In the genomic region with DNA sequence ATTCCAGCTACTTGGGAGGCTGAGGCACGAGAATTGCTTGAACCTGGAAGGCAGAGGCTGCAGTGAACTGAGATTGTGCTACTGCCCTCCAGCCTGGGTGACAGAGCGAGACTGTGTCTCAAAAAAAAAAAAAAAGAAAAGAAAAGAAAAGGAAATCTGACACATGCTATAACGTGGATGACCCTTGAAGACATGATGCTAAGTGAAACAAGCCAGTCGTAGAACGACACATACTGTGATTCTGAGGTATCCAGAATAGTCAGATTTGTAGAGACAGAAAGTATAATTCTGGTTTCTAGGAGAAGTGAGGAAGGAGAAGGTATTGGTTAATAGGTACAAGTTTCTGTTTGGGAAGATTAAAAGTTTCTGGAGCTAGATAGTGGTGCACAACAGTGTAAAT, we compare ENCODE assay signal across 23 cellular contexts.
"Had no signal": no experiment of that assay in that cellular context is flagged by ENCODE, and none has a peak within 500 bp of the region (broad histone marks: within the 10 kb centered on the region; RNA-seq: fewer than 3 reads in every experiment).

No MANE protein-coding gene starts in this region.

- DNase-seq: hippocampal formation; kidney glomerular epithelial cell; left cardiac atrium; lower lobe of right lung; mammary epithelial cell; mesenchymal stem cell; naive thymus-derived CD8-positive, alpha-beta T cell; nucleus accumbens; pancreas; posterior cingulate gyrus; retina; right cardiac atrium; stimulated activated CD4-positive, alpha-beta T cell treated with anti-CD3 and anti-CD28 coated beads, Interleukin-12 subunit alpha, Interleukin-12 subunit beta, amount 100 ng/mL, for 4 hours; stimulated activated CD4-positive, alpha-beta T cell treated with anti-CD3 and anti-CD28 coated beads, Interleukin-15, amount 100 ng/mL, for 24 hours; stimulated activated CD4-positive, alpha-beta T cell treated with anti-CD3 and anti-CD28 coated beads, Interleukin-2, amount 100 ng/mL, for 24 hours; stimulated activated CD4-positive, alpha-beta T cell treated with anti-CD3 and anti-CD28 coated beads, Interleukin-4, amount 100 ng/mL, for 1 hour; stimulated activated naive CD4-positive, alpha-beta T cell treated with Interleukin-2 at 50 U/mL for 16 hours; tibial artery; upper lobe of right lung had no signal

- H3K9me3 Mint-ChIP-seq: naive thymus-derived CD8-positive, alpha-beta T cell; nephron; neural crest cell; stimulated activated memory B cell treated with anti-CD40 and anti-IgM and Interleukin-4, amounts not matched to agents 10 μg/mL and 1 μg/mL and 100 μg/mL, for 72 hours had no signal

- H3K36me3 Mint-ChIP-seq: naive thymus-derived CD8-positive, alpha-beta T cell; stimulated activated memory B cell treated with anti-CD40 and anti-IgM and Interleukin-4, amounts not matched to agents 10 μg/mL and 1 μg/mL and 100 μg/mL, for 72 hours had no signal

- H3K27ac Mint-ChIP-seq: nephron; stimulated activated memory B cell treated with anti-CD40 and anti-IgM and Interleukin-4, amounts not matched to agents 10 μg/mL and 1 μg/mL and 100 μg/mL, for 72 hours had no signal

- H3K4me1 Mint-ChIP-seq: naive thymus-derived CD8-positive, alpha-beta T cell; nephron; neural crest cell; stimulated activated memory B cell treated with anti-CD40 and anti-IgM and Interleukin-4, amounts not matched to agents 10 μg/mL and 1 μg/mL and 100 μg/mL, for 72 hours had no signal

- ATAC-seq: left cardiac atrium; lower lobe of right lung; naive thymus-derived CD8-positive, alpha-beta T cell; sciatic nerve; stimulated activated memory B cell treated with anti-CD40 and anti-IgM and Interleukin-4, amounts not matched to agents 10 μg/mL and 1 μg/mL and 100 μg/mL, for 72 hours; upper lobe of right lung had no signal

- H3K4me3 Mint-ChIP-seq: naive thymus-derived CD8-positive, alpha-beta T cell; nephron; neural crest cell; stimulated activated memory B cell treated with anti-CD40 and anti-IgM and Interleukin-4, amounts not matched to agents 10 μg/mL and 1 μg/mL and 100 μg/mL, for 72 hours had no signal
